Comparison of ENCODE assay signal across 10 cellular contexts in the genomic region with DNA sequence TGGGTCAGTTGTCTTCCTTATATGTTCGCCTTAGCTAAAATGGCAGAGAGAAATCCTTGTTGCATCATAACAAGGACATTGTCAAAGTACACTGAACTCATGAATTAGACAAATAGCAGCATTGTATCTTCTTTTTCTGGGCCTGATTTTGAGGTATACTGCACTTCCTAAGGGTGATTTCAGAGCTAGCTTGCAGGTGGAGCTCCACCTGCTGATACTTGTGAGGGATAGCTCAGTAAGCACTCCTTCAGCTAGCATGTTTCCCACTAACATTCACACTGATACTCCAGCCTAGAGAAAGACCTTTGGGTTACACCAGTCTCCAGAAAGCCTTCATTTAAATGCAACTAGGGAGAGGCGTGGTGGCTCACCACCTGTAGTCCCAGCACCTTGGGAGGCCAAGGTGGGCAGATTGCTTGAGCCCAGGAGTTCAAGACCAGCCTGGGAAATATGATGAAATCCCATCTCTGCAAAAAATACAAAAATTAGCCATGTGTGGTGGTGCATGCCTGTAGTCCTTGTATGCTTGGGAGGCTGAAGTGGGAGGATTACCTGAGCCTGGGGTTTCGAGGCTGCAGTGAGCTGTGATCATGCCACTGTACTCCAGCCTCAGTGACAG. TPM values are rescaled to one million over a fixed set of nuclear protein-coding genes. Genes with fewer than 3 reads are reported as not detected.
A peak's percentile ranks its signal among the peaks of the same experiment; 100 is the strongest.
DNase-seq lines count a peak whose midpoint lies in the region; ATAC-seq and TF ChIP-seq lines count a peak whose summit lies in the region.
"Had no signal": no experiment of that assay in that cellular context is flagged by ENCODE, and none has a peak within 500 bp of the region (broad histone marks: within the 10 kb centered on the region; RNA-seq: fewer than 3 reads in every experiment).

No MANE protein-coding gene starts in this region.

- H3K27me3 ChIP-seq in heart right ventricle (no peaks in the 10 kb centered on the region), right cardiac atrium (ENCODE audit: control insufficient read depth, insufficient read depth) (no peaks in the 10 kb centered on the region), sigmoid colon (no peaks in the 10 kb centered on the region)

- 95 to 99% methylated on average over 3 of the region's 3 CpGs for WGBS in heart right ventricle, 2 donors
- WGBS in right cardiac atrium, result 97% methylated on average over 3 of the region's 3 CpGs
- 69 to 90% methylated on average over 3 of the region's 3 CpGs for WGBS in sigmoid colon, 2 donors

- TF ChIP-seq EP300 in sigmoid colon (IDR thresholded peaks at IDR 0.05), result no peak

- intact Hi-C loops in heart right ventricle (cut with DNase I) (no loop called here), right cardiac atrium (cut with DNase I) (no loop called here), sigmoid colon (cut with DNase I) (no loop called here)

- H3K4me3 ChIP-seq in heart right ventricle, result no peak overlapping the region
- no peak overlapping the region for H3K4me3 ChIP-seq in right cardiac atrium (ENCODE audit: low read length)
- no peak overlapping the region for H3K4me3 ChIP-seq in sigmoid colon

- H3K9me3 ChIP-seq in heart right ventricle (no peaks in the 10 kb centered on the region), right cardiac atrium (ENCODE audit: control insufficient read depth, low read length) (no peaks in the 10 kb centered on the region), sigmoid colon (no peaks in the 10 kb centered on the region)

- no peak for ATAC-seq in heart right ventricle
- no peak for ATAC-seq in right cardiac atrium
- ATAC-seq in HG02840 (IDR thresholded peaks at IDR 0.05; ENCODE audit: low FRiP score, unreplicated experiment), result no peak

- H3K27ac ChIP-seq in heart right ventricle (no peak overlapping the region), right cardiac atrium (ENCODE audit: low read length) (no peak overlapping the region), temporal lobe (ENCODE audit: low read depth, low read length) (peak overlapping the region; percentile 27), sigmoid colon (no peak overlapping the region)

- TF ChIP-seq CTCF in heart right ventricle (IDR thresholded peaks at IDR 0.05) (peak in 5 of 9 donors; percentile 6 to 39 (median 21)), sigmoid colon (IDR thresholded peaks at IDR 0.05) (no peak)

- no peak for DNase-seq in heart right ventricle
- DNase-seq in right cardiac atrium, result no peak
- DNase-seq in NCI-H226, result peak; percentile 15
- DNase-seq in dermis blood vessel endothelial cell, result peak; percentile 35
- DNase-seq in activated effector memory CD4-positive, alpha-beta T cell treated with Interleukin-2 at 50 U/mL for 16 hours, result no peak
- DNase-seq in sigmoid colon, result no peak
- DNase-seq: DMS153, naive B cell had no signal

- TF ChIP-seq POLR2A in sigmoid colon (IDR thresholded peaks at IDR 0.05), result no peak

- H3K36me3 ChIP-seq in heart right ventricle (no peaks in the 10 kb centered on the region), sigmoid colon (no peaks in the 10 kb centered on the region)

- no peaks in the 10 kb centered on the region for H3K4me1 ChIP-seq in heart right ventricle
- H3K4me1 ChIP-seq in right cardiac atrium (ENCODE audit: control insufficient read depth, insufficient read depth, low read length), result no peaks in the 10 kb centered on the region
- H3K4me1 ChIP-seq in sigmoid colon, result peaks cover 0 to 14% (median 5%) of the 10 kb centered on the region in 4 donors

RNA-seq across cellular contexts. Expression of a gene that starts 29.8 kb away (rescaled TPM):
- total RNA-seq in heart right ventricle (10 to 100 TPM; 20.4 to 55.4 (median 34.9) TPM), right cardiac atrium (10 to 100 TPM; 44.5 to 45.5 (median 44.9) TPM), dermis blood vessel endothelial cell (14.4 and 49.5 TPM in 2 replicates), temporal lobe (28.5 TPM), sigmoid colon (100 to 1,000 TPM in 1 of 4 donors, 10 to 100 TPM in 3; 69.4 to 125 (median 82.0) TPM)
- polyA plus RNA-seq in heart right ventricle (10 to 100 TPM; 12.7 to 14.2 TPM), right cardiac atrium (22.2 TPM), sigmoid colon (1 to 10 TPM in 2 of 3 donors, under 1 TPM in 1; 0.69 to 7.5 (median 3.0) TPM)

Comparison
In these comparisons a context has a peak if more than half of its experiments do, and no peak if none do; other contexts are left out.
1. DNase-seq: peak in NCI-H226 (single experiment) and dermis blood vessel endothelial cell (single experiment); none in heart right ventricle (0 of 2), right cardiac atrium (0 of 3), activated effector memory CD4-positive, alpha-beta T cell treated with Interleukin-2 at 50 U/mL for 16 hours (single experiment) and sigmoid colon (single experiment).
2. CTCF ChIP-seq: peak in heart right ventricle (5 of 9); none in sigmoid colon (0 of 4).